Comparison of ENCODE assay signal across 8 cellular contexts in genomic region chr19:23273022-23273593, GRCh38. TPM values are rescaled to one million over a fixed set of nuclear protein-coding genes. Genes with fewer than 3 reads are reported as not detected.
DNase-seq lines count a peak whose midpoint lies in the region; ATAC-seq and TF ChIP-seq lines count a peak whose summit lies in the region.

No MANE protein-coding gene starts in this region.

- H3K9ac ChIP-seq in rectal smooth muscle tissue (ENCODE audit: low read length): no peak overlapping the region

- TF ChIP-seq EP300 in gastroesophageal sphincter (IDR thresholded peaks at IDR 0.05): no peak

- TF ChIP-seq CTCF in activated B cell treated with CpG ODN at 0.5 μM for 24 hours (IDR thresholded peaks at IDR 0.05) (no peak), gastroesophageal sphincter (IDR thresholded peaks at IDR 0.05) (no peak)

- CTCF ChIA-PET in activated B cell treated with CpG ODN at 0.5 μM for 24 hours (lab: Charles Lee): interaction anchor here (1.0 to 1.3 kb wide), 2 partner anchors 13 to 23 kb away, joined by 3 to 5 read pairs; partner anchors contain the start of gene ZNF724

- peaks cover 16% of the 10 kb centered on the region for H3K4me1 Mint-ChIP-seq in activated T-cell treated with anti-CD3 and anti-CD28 coated beads, Interleukin-2, amount 50 U/mL, for 72 hours (ENCODE audit: low read depth)
- H3K4me1 Mint-ChIP-seq in activated B cell treated with CpG ODN at 0.5 μM for 24 hours: peaks cover 30% of the 10 kb centered on the region

- 1 to 6% methylated on average over 3 to 6 of the region's 10 CpGs for WGBS in gastroesophageal sphincter (ENCODE audit: low coverage in 1 of 2), 2 donors

- POLR2A ChIA-PET in activated B cell treated with CpG ODN at 0.5 μM for 24 hours (lab: Charles Lee): interaction anchor here (0.6 to 3.3 kb wide), 11 partner anchors 9 to 814 kb away, joined by 4 to 34 read pairs (median 6); partner anchors contain the start of genes ZNF254, ZNF675, ZNF681 and ZNF724

- no peak for DNase-seq in activated T-cell treated with anti-CD3 and anti-CD28 coated beads, Interleukin-2, amount 50 U/mL, for 72 hours
- no peak for DNase-seq in activated T-cell treated with anti-CD3 and anti-CD28 coated beads, Interleukin-2, amount 50 U/mL, for 48 hours
- DNase-seq in activated B cell treated with CpG ODN at 0.5 μM for 24 hours (no peak), cortex of kidney (lab: John Stamatoyannopoulos, UW) (no peak), NCI-H446 treated with DMSO at 0.1 percent for 48 hours (lab: John Stamatoyannopoulos, UW) (no peak)

- H3K9me3 ChIP-seq in gastroesophageal sphincter: no peaks in the 10 kb centered on the region

- peaks cover 6 to 20% of the 10 kb centered on the region in 2 donors for H3K36me3 Mint-ChIP-seq in activated T-cell treated with anti-CD3 and anti-CD28 coated beads, Interleukin-2, amount 50 U/mL, for 72 hours (ENCODE audit: insufficient read depth in 2 of 2)
- H3K36me3 Mint-ChIP-seq in activated B cell treated with CpG ODN at 0.5 μM for 24 hours (ENCODE audit: low read depth): peaks cover 34% of the 10 kb centered on the region

- H3K27me3 Mint-ChIP-seq in activated T-cell treated with anti-CD3 and anti-CD28 coated beads, Interleukin-2, amount 50 U/mL, for 72 hours (ENCODE audit: low read depth): no peaks in the 10 kb centered on the region
- no peaks in the 10 kb centered on the region for H3K27me3 Mint-ChIP-seq in activated B cell treated with CpG ODN at 0.5 μM for 24 hours

- TF ChIP-seq POLR2A in gastroesophageal sphincter (IDR thresholded peaks at IDR 0.05): no peak

- no peaks in the 10 kb centered on the region for H3K27me3 ChIP-seq in gastroesophageal sphincter
- no peaks in the 10 kb centered on the region for H3K27me3 ChIP-seq in rectal smooth muscle tissue (ENCODE audit: control insufficient read depth, insufficient read depth, low read length)

- no peaks in the 10 kb centered on the region for H3K9me3 Mint-ChIP-seq in activated T-cell treated with anti-CD3 and anti-CD28 coated beads, Interleukin-2, amount 50 U/mL, for 72 hours
- H3K9me3 Mint-ChIP-seq in activated B cell treated with CpG ODN at 0.5 μM for 24 hours: no peaks in the 10 kb centered on the region

- ATAC-seq in activated T-cell treated with anti-CD3 and anti-CD28 coated beads, Interleukin-2, amount 50 U/mL, for 72 hours (replicated peaks in 1 of 2): no peak
- no peak for ATAC-seq in activated B cell treated with CpG ODN at 0.5 μM for 24 hours (ENCODE audit: low read depth)
- ATAC-seq in gastroesophageal sphincter: no peak
- no peak for ATAC-seq in GM21786 (IDR thresholded peaks at IDR 0.05; ENCODE audit: unreplicated experiment)

- H3K4me1 ChIP-seq in gastroesophageal sphincter (peaks cover 0 to 20% (median 4%) of the 10 kb centered on the region in 3 donors), rectal smooth muscle tissue (ENCODE audit: control insufficient read depth, insufficient read depth, low read length) (peaks cover 2% of the 10 kb centered on the region)

- H3K27ac ChIP-seq in gastroesophageal sphincter (peak overlapping the region; percentile 69 to 94 (median 92)), rectal smooth muscle tissue (ENCODE audit: low read depth, low read length) (peak overlapping the region; percentile 73)

- peak overlapping the region; percentile 92 to 97 for H3K4me3 Mint-ChIP-seq in activated T-cell treated with anti-CD3 and anti-CD28 coated beads, Interleukin-2, amount 50 U/mL, for 72 hours
- peak overlapping the region; percentile 97 for H3K4me3 Mint-ChIP-seq in activated B cell treated with CpG ODN at 0.5 μM for 24 hours

- H3K4me3 ChIP-seq in gastroesophageal sphincter: peak overlapping the region; percentile 80 to 84
- peak overlapping the region; percentile 88 for H3K4me3 ChIP-seq in rectal smooth muscle tissue (ENCODE audit: low read length)

- H3K36me3 ChIP-seq in gastroesophageal sphincter: peaks cover 0 to 36% of the 10 kb centered on the region in 2 donors
- H3K36me3 ChIP-seq in rectal smooth muscle tissue (ENCODE audit: control insufficient read depth, insufficient read depth, low read length): peaks cover 2% of the 10 kb centered on the region

- intact Hi-C loops in activated B cell treated with CpG ODN at 0.5 μM for 24 hours (cut with micrococcal nuclease): loop anchor here (5.0 kb wide), 3 partner anchors 201 to 814 kb away; partner anchors contain the start of genes ZNF254 and ZNF681

- peak overlapping the region; percentile 92 for H3K27ac Mint-ChIP-seq in activated T-cell treated with anti-CD3 and anti-CD28 coated beads, Interleukin-2, amount 50 U/mL, for 72 hours
- H3K27ac Mint-ChIP-seq in activated B cell treated with CpG ODN at 0.5 μM for 24 hours: peak overlapping the region; percentile 86

RNA-seq across cellular contexts. Expression of gene ZNF724, which starts 22.9 kb away (rescaled TPM):
- 10 to 100 TPM; 12.7 to 15.4 TPM for total RNA-seq in activated T-cell treated with anti-CD3 and anti-CD28 coated beads, Interleukin-2, amount 50 U/mL, for 72 hours
- total RNA-seq in activated B cell treated with CpG ODN at 0.5 μM for 24 hours: 4.5 and 8.0 TPM in 2 replicates
- total RNA-seq in gastroesophageal sphincter: under 1 TPM in 3 of 4 donors, not detected in 1; 0.57 to 0.94 (median 0.69) TPM
